ENCODE assay signal across 12 cellular contexts in genomic region chr17:10033982-10034381, GRCh38.
DNase-seq lines count a peak whose midpoint lies in the region; ATAC-seq and TF ChIP-seq lines count a peak whose summit lies in the region.
"Had no signal": no experiment of that assay in that cellular context is flagged by ENCODE, and none has a peak within 500 bp of the region (broad histone marks: within the 10 kb centered on the region; RNA-seq: fewer than 3 reads in every experiment).

No MANE protein-coding gene starts in this region.

- peak overlapping the region; percentile 63 for H3K27ac ChIP-seq in HL-60 (replicated peaks)
- peak overlapping the region in 1 of 2 donors; percentile 89 for H3K27ac ChIP-seq in coronary artery
- H3K27ac ChIP-seq in muscle layer of duodenum (ENCODE audit: low read length), result peak overlapping the region; percentile 23

- H3K36me3 Mint-ChIP-seq in activated CD4-positive, alpha-beta T cell treated with anti-CD3 and anti-CD28 coated beads for 36 hours (ENCODE audit: low read depth), result no peaks in the 10 kb centered on the region
- H3K36me3 Mint-ChIP-seq: WTC11 had no signal

- H3K4me1 ChIP-seq in muscle layer of duodenum (ENCODE audit: control insufficient read depth in 1 of 2, insufficient read depth in 2 of 2, low read length in 2 of 2), result peaks cover 3 to 14% of the 10 kb centered on the region in 2 donors

- TF ChIP-seq CTCF in AG10803 (conservative IDR thresholded peaks at IDR 0.05; ENCODE audit: low read length), result no peak
- no peak for TF ChIP-seq CTCF in HL-60 (IDR thresholded peaks at IDR 0.05; ENCODE audit: insufficient read depth, low read length)
- TF ChIP-seq CTCF in coronary artery (IDR thresholded peaks at IDR 0.05), result no peak

- H3K27me3 Mint-ChIP-seq in activated CD4-positive, alpha-beta T cell treated with anti-CD3 and anti-CD28 coated beads for 36 hours, result no peaks in the 10 kb centered on the region
- H3K27me3 Mint-ChIP-seq: stimulated activated naive CD8-positive, alpha-beta T cell treated with anti-CD3 and anti-CD28 coated beads, Interleukin-15, amount 100 ng/mL, for 72 hours had no signal

- no peak overlapping the region for H3K27ac Mint-ChIP-seq in activated CD4-positive, alpha-beta T cell treated with anti-CD3 and anti-CD28 coated beads for 36 hours
- H3K27ac Mint-ChIP-seq: stimulated activated naive CD8-positive, alpha-beta T cell treated with anti-CD3 and anti-CD28 coated beads, Interleukin-15, amount 100 ng/mL, for 72 hours had no signal

- no peak overlapping the region for H3K4me3 Mint-ChIP-seq in activated CD4-positive, alpha-beta T cell treated with anti-CD3 and anti-CD28 coated beads for 36 hours
- H3K4me3 Mint-ChIP-seq: stimulated activated naive CD8-positive, alpha-beta T cell treated with anti-CD3 and anti-CD28 coated beads, Interleukin-15, amount 100 ng/mL, for 72 hours; WTC11 had no signal

- no peaks in the 10 kb centered on the region for H3K9me3 Mint-ChIP-seq in activated CD4-positive, alpha-beta T cell treated with anti-CD3 and anti-CD28 coated beads for 36 hours (ENCODE audit: low read depth)
- H3K9me3 Mint-ChIP-seq: stimulated activated naive CD8-positive, alpha-beta T cell treated with anti-CD3 and anti-CD28 coated beads, Interleukin-15, amount 100 ng/mL, for 72 hours; WTC11 had no signal

- H3K4me3 ChIP-seq in AG10803 (ENCODE audit: low read length) (no peak overlapping the region), HL-60 (replicated peaks; ENCODE audit: insufficient read depth, low read length) (no peak overlapping the region), coronary artery (peak overlapping the region; percentile 68), muscle layer of duodenum (ENCODE audit: low read depth in 1 of 2, low read length in 2 of 2) (peak overlapping the region; percentile 44 to 56)

- H3K9me3 ChIP-seq in muscle layer of duodenum (ENCODE audit: control insufficient read depth in 1 of 2, low read length in 2 of 2), result no peaks in the 10 kb centered on the region

- no peak for ATAC-seq in activated CD4-positive, alpha-beta T cell treated with anti-CD3 and anti-CD28 coated beads for 36 hours
- no peak for ATAC-seq in HG02981 (IDR thresholded peaks at IDR 0.05; ENCODE audit: unreplicated experiment)
- ATAC-seq: stimulated activated naive CD8-positive, alpha-beta T cell treated with anti-CD3 and anti-CD28 coated beads, Interleukin-15, amount 100 ng/mL, for 72 hours; WTC11 had no signal

- no peaks in the 10 kb centered on the region for H3K4me1 Mint-ChIP-seq in activated CD4-positive, alpha-beta T cell treated with anti-CD3 and anti-CD28 coated beads for 36 hours
- H3K4me1 Mint-ChIP-seq: stimulated activated naive CD8-positive, alpha-beta T cell treated with anti-CD3 and anti-CD28 coated beads, Interleukin-15, amount 100 ng/mL, for 72 hours had no signal

- POLR2A ChIA-PET in activated CD4-positive, alpha-beta T cell treated with anti-CD3 and anti-CD28 coated beads for 36 hours (lab: Charles Lee), result no interaction called here

- H3K27me3 ChIP-seq in HL-60 (ENCODE audit: insufficient read depth, poor library complexity, severe bottlenecking) (no peaks in the 10 kb centered on the region), muscle layer of duodenum (ENCODE audit: low read depth, low read length) (no peaks in the 10 kb centered on the region)

- CTCF ChIA-PET in activated CD4-positive, alpha-beta T cell treated with anti-CD3 and anti-CD28 coated beads for 36 hours (lab: Charles Lee), result interaction anchor here (0.7 kb wide), 1 partner anchor 91 kb away, joined by 3 read pairs; no protein-coding TSS in a partner anchor

- H3K36me3 ChIP-seq in muscle layer of duodenum (ENCODE audit: control insufficient read depth in 1 of 2, insufficient read depth in 2 of 2, low read length in 2 of 2), result peaks cover 0 to 5% of the 10 kb centered on the region in 2 donors

- DNase-seq in AG10803 (ENCODE audit: low read depth) (peak; percentile 51), HL-60 (ENCODE audit: low read depth in 1 of 2, low spot score in 1 of 2) (peak; percentile 83 to 89), coronary artery (ENCODE audit: low spot score) (peak; percentile 75), NCI-H226 (no peak), NCI-H526 treated with DMSO at 0.1 percent for 48 hours (lab: John Stamatoyannopoulos, UW) (no peak)
- DNase-seq in activated CD4-positive, alpha-beta T cell treated with anti-CD3 and anti-CD28 coated beads for 36 hours, result no peak
- DNase-seq: NCI-H2227 treated with DMSO at 0.1 percent for 48 hours; stimulated activated CD4-positive, alpha-beta T cell treated with anti-CD3 and anti-CD28 coated beads, Interleukin-2, amount 100 ng/mL, for 48 hours; stimulated activated naive CD8-positive, alpha-beta T cell treated with anti-CD3 and anti-CD28 coated beads, Interleukin-15, amount 100 ng/mL, for 72 hours had no signal

- intact Hi-C loops in activated CD4-positive, alpha-beta T cell treated with anti-CD3 and anti-CD28 coated beads for 36 hours (cut with DNase I, micrococcal nuclease), result no loop called here

Comparison
In these comparisons a context has a peak if more than half of its experiments do, and no peak if none do; other contexts are left out.
1. DNase-seq: peak in AG10803 (single experiment), HL-60 (2 of 2) and coronary artery (single experiment); none in NCI-H226 (single experiment), activated CD4-positive, alpha-beta T cell treated with anti-CD3 and anti-CD28 coated beads for 36 hours (single experiment) and NCI-H526 treated with DMSO at 0.1 percent for 48 hours (single experiment).
2. H3K4me3 ChIP-seq: peak in coronary artery (single experiment) and muscle layer of duodenum (2 of 2); none in AG10803 (single experiment) and HL-60 (single experiment).